Comparison of ENCODE assay signal across 6 cellular contexts in genomic region chr9:94325583-94325982, GRCh38. TPM values are rescaled to one million over a fixed set of nuclear protein-coding genes. Genes with fewer than 3 reads are reported as not detected.
"Had no signal": no experiment of that assay in that cellular context is flagged by ENCODE, and none has a peak within 500 bp of the region (broad histone marks: within the 10 kb centered on the region; RNA-seq: fewer than 3 reads in every experiment).

No MANE protein-coding gene starts in this region.

RNA-seq across cellular contexts. Expression of gene NUTM2F, which starts 2.9 kb away (rescaled TPM):
- total RNA-seq: HT1080, K562, M059J, Right ventricle myocardium superior, SJSA1 had no signal
- polyA plus RNA-seq: IgD-negative memory B cell had no signal
